In the genomic region with DNA sequence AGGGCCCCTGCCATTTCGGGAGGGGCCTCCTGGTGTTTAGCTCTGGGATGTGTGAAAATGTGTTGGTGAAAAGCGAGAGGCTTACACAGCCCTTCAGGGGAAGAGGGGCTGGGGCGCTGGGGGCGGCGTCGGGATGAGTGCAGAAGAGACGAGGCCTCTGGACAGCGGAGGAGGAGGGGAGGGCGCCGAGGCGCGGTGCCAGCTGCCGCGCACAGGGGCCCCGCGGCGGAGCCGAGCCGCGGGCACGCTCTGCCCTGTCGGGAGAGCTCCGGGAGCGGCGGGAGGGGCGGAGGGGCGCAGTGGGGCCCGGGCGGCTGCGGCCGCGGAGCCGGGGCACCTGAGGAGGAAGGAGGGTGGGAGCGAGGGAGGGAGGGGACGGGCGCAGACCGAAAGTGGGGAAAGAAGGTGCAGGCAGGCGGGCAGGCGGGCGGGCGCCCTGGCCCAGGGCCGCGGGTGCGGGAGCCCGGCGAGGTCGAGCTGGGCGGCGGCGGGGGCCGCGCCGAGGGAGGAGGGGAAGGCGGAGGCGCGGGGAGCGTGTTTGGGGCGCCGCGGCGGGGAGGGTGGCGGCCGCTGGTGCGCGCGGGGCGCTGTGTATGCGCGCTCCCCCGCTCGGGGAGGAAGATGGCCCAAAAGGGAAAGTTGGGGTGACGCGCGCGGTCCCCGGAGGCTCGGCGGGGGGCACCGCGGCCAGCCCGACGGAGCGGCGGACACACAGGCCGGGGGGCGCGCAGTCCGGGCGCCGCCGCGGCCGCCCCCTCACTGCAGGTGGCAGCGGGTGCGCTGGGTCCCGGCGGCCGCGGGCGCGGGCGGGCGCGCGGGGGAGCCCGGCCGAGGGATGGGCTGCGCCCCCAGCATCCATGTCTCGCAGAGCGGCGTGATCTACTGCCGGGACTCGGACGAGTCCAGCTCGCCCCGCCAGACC, we compare ENCODE assay signal across 8 cellular contexts. TPM values are rescaled to one million over a fixed set of nuclear protein-coding genes. Genes with fewer than 3 reads are reported as not detected.
DNase-seq lines count a peak whose midpoint lies in the region; ATAC-seq and TF ChIP-seq lines count a peak whose summit lies in the region.

TSS of gene PDE8B (plus strand) at position 590 of the 922 bp plus-strand sequence. CDS start at position 836, 246 bp downstream.

- peaks cover 5% of the 10 kb centered on the region in 2 donors for H3K36me3 Mint-ChIP-seq in stimulated activated naive B cell treated with anti-CD40 and anti-IgM and Interleukin-4, amounts not matched to agents 10 μg/mL and 1 μg/mL and 100 μg/mL, for 72 hours

- H3K9me3 ChIP-seq in ascending aorta: no peaks in the 10 kb centered on the region

- H3K4me3 Mint-ChIP-seq in stimulated activated naive B cell treated with anti-CD40 and anti-IgM and Interleukin-4, amounts not matched to agents 10 μg/mL and 1 μg/mL and 100 μg/mL, for 72 hours: peak within 1 kb of the TSS; percentile 87 to 89

- DNase-seq in Right ventricle myocardium superior: peak; percentile 47
- DNase-seq in Right ventricle myocardium inferior (ENCODE audit: missing footprints): no peak
- no peak for DNase-seq in ascending aorta (ENCODE audit: low spot score in 2 of 2)
- no peak for DNase-seq in kidney epithelial cell (ENCODE audit: low read depth)
- DNase-seq in stimulated activated naive B cell treated with anti-CD40 and anti-IgM and Interleukin-4, amounts not matched to agents 10 μg/mL and 1 μg/mL and 100 μg/mL, for 72 hours: no peak
- DNase-seq in HuH-7.5 (ENCODE audit: low spot score): no peak

- peaks cover 0 to 2% of the 10 kb centered on the region in 2 donors for H3K4me1 ChIP-seq in ascending aorta

- H3K27ac Mint-ChIP-seq in stimulated activated naive B cell treated with anti-CD40 and anti-IgM and Interleukin-4, amounts not matched to agents 10 μg/mL and 1 μg/mL and 100 μg/mL, for 72 hours: peak within 1 kb of the TSS; percentile 62

- H3K27me3 ChIP-seq in ascending aorta (no peaks in the 10 kb centered on the region), kidney epithelial cell (ENCODE audit: control insufficient read depth, insufficient read depth, low read length) (peaks cover 36% of the 10 kb centered on the region)

- peaks cover 12 to 19% of the 10 kb centered on the region in 2 donors for H3K4me1 Mint-ChIP-seq in stimulated activated naive B cell treated with anti-CD40 and anti-IgM and Interleukin-4, amounts not matched to agents 10 μg/mL and 1 μg/mL and 100 μg/mL, for 72 hours

- peaks cover 0 to under 1% of the 10 kb centered on the region in 2 donors for H3K9me3 Mint-ChIP-seq in stimulated activated naive B cell treated with anti-CD40 and anti-IgM and Interleukin-4, amounts not matched to agents 10 μg/mL and 1 μg/mL and 100 μg/mL, for 72 hours

- TF ChIP-seq CTCF in ascending aorta (IDR thresholded peaks at IDR 0.05) (no peak), kidney epithelial cell (IDR thresholded peaks at IDR 0.05; ENCODE audit: insufficient read depth, low read length, poor library complexity, severe bottlenecking) (no peak)

- H3K27me3 Mint-ChIP-seq in stimulated activated naive B cell treated with anti-CD40 and anti-IgM and Interleukin-4, amounts not matched to agents 10 μg/mL and 1 μg/mL and 100 μg/mL, for 72 hours: peaks cover 51 to 56% of the 10 kb centered on the region in 2 donors

- ATAC-seq in Right ventricle myocardium superior (ENCODE audit: poor library complexity) (no peak), Right ventricle myocardium inferior (no peak), HG03159 (IDR thresholded peaks at IDR 0.05; ENCODE audit: unreplicated experiment) (no peak), HG02870 (IDR thresholded peaks at IDR 0.05; ENCODE audit: unreplicated experiment) (no peak)
- ATAC-seq in stimulated activated naive B cell treated with anti-CD40 and anti-IgM and Interleukin-4, amounts not matched to agents 10 μg/mL and 1 μg/mL and 100 μg/mL, for 72 hours (replicated peaks): peak; percentile 59 to 75

- H3K36me3 ChIP-seq in ascending aorta (no peaks in the 10 kb centered on the region), kidney epithelial cell (ENCODE audit: control insufficient read depth, insufficient read depth, low read length) (no peaks in the 10 kb centered on the region)

- intact Hi-C loops in Right ventricle myocardium superior (cut with DNase I) (no loop called here), Right ventricle myocardium inferior (cut with DNase I) (loop anchor here (5.0 kb wide), 1 partner anchor 43 kb away; no protein-coding TSS in a partner anchor), ascending aorta (cut with DNase I) (loop anchor here (2.0 to 10.0 kb wide), 7 partner anchors 30 to 284 kb away; partner anchors contain the start of gene WDR41)

- H3K27ac ChIP-seq in ascending aorta: peak within 1 kb of the TSS; percentile 33 to 40

- H3K4me3 ChIP-seq in ascending aorta (peak within 1 kb of the TSS; percentile 70 to 90), kidney epithelial cell (ENCODE audit: low read depth, low read length) (peak within 1 kb of the TSS; percentile 30)

RNA-seq across cellular contexts. Expression of gene PDE8B, which starts in this region (rescaled TPM):
- 0.62 TPM for total RNA-seq in Right ventricle myocardium superior
- 1.0 TPM for total RNA-seq in Right ventricle myocardium inferior
- 28.1 TPM for total RNA-seq in ascending aorta
- total RNA-seq in kidney epithelial cell: 0.21 and 0.33 TPM in 2 replicates

Comparison
In these comparisons a context has a peak if more than half of its experiments do, and no peak if none do; other contexts are left out.
1. RNA of gene PDE8B (total RNA-seq): 28.1 TPM in ascending aorta (single experiment); 1.0 TPM in Right ventricle myocardium inferior (single experiment), 0.62 TPM in Right ventricle myocardium superior (single experiment) and 0.21 to 0.33 TPM in kidney epithelial cell; every median in the first group is over 10 times any median in the second.
2. Peak in DNase-seq in Right ventricle myocardium superior; RNA of the gene not detected or under 1 TPM.
3. ATAC-seq: peak in stimulated activated naive B cell treated with anti-CD40 and anti-IgM and Interleukin-4, amounts not matched to agents 10 μg/mL and 1 μg/mL and 100 μg/mL, for 72 hours (2 of 2); none in Right ventricle myocardium superior (single experiment), Right ventricle myocardium inferior (single experiment), HG03159 (single experiment) and HG02870 (single experiment).